ENCODE assay signal across 31 cellular contexts in genomic region chr9:95071925-95072324, GRCh38.
DNase-seq lines count a peak whose midpoint lies in the region; ATAC-seq, FAIRE-seq and TF ChIP-seq lines count a peak whose summit lies in the region.
"Had no signal": no experiment of that assay in that cellular context is flagged by ENCODE, and none has a peak within 500 bp of the region (broad histone marks: within the 10 kb centered on the region; RNA-seq: fewer than 3 reads in every experiment).

No MANE protein-coding gene starts in this region.

- H2AFZ ChIP-seq in smooth muscle cell (ENCODE audit: low read depth) (no peak overlapping the region), H9 (ENCODE audit: low read length) (no peak overlapping the region)
- H2AFZ ChIP-seq: PC-9 had no signal

- 61 to 72% methylated on average over 5 of the region's 5 CpGs for WGBS in heart right ventricle, 2 donors
- whole genome bisulfite sequencing in esophagus muscularis mucosa: 80% methylated on average over 2 of the region's 5 CpGs
- 81% methylated on average over 5 of the region's 5 CpGs for WGBS in smooth muscle cell (ENCODE audit: low lambda C conversion rate)
- no CpG with 5 or more reads among the region's 5 CpGs for WGBS in H9 (ENCODE audit: extremely low coverage, insufficient read length, low lambda C conversion rate)

- peaks cover 100% of the 10 kb centered on the region for H3K79me2 ChIP-seq in smooth muscle cell (ENCODE audit: low read depth)
- H3K79me2 ChIP-seq in H9 (ENCODE audit: insufficient read depth, low read length): no peaks in the 10 kb centered on the region

- H3K27me3 Mint-ChIP-seq in H9 (ENCODE audit: low read depth) (no peaks in the 10 kb centered on the region; the same call in 1 of the 2 replicates), T-cell (no peaks in the 10 kb centered on the region)
- H3K27me3 Mint-ChIP-seq: CD4-positive, alpha-beta T cell; stimulated activated naive CD8-positive, alpha-beta T cell treated with anti-CD3 and anti-CD28 coated beads, Interleukin-15, amount 100 ng/mL, for 72 hours had no signal

- H3K18ac ChIP-seq in H9 (ENCODE audit: insufficient read length, low read depth, low read length): no peak overlapping the region

- TF ChIP-seq CTCF in heart right ventricle (IDR thresholded peaks at IDR 0.05) (no peak), esophagus muscularis mucosa (IDR thresholded peaks at IDR 0.05) (no peak), smooth muscle cell (IDR thresholded peaks at IDR 0.05; ENCODE audit: borderline replicate concordance, insufficient read depth, poor library complexity, severe bottlenecking) (no peak), H9 (conservative IDR thresholded peaks at IDR 0.05) (no peak), uterus (IDR thresholded peaks at IDR 0.05) (no peak)

- no peak overlapping the region for H3K4me3 Mint-ChIP-seq in H9
- H3K4me3 Mint-ChIP-seq in T-cell: no peak overlapping the region
- H3K4me3 Mint-ChIP-seq: CD4-positive, alpha-beta T cell; neural crest cell; stimulated activated naive CD8-positive, alpha-beta T cell treated with anti-CD3 and anti-CD28 coated beads, Interleukin-15, amount 100 ng/mL, for 72 hours had no signal

- H2BK15ac ChIP-seq in H9 (ENCODE audit: low read depth, low read length): no peak overlapping the region

- no peaks in the 10 kb centered on the region for H3K79me1 ChIP-seq in H9 (ENCODE audit: insufficient read depth, low read depth, low read length, poor library complexity, severe bottlenecking)

- H3T11ph ChIP-seq in H9 (ENCODE audit: low read length): no peak overlapping the region

- H3K4me1 ChIP-seq in heart right ventricle (peaks cover 36 to 100% (median 96%) of the 10 kb centered on the region in 9 donors), esophagus muscularis mucosa (peaks cover 87 to 100% (median 99%) of the 10 kb centered on the region in 4 donors), smooth muscle cell (ENCODE audit: low read depth) (peaks cover 2% of the 10 kb centered on the region), H9 (ENCODE audit: insufficient read depth, low read length) (no peaks in the 10 kb centered on the region; the same call in 1 of the 2 replicates), uterus (peaks cover 20 to 23% of the 10 kb centered on the region in 2 donors)

- no peak overlapping the region for H3K4me3 ChIP-seq in heart right ventricle
- no peak overlapping the region for H3K4me3 ChIP-seq in esophagus muscularis mucosa
- H3K4me3 ChIP-seq in smooth muscle cell: no peak overlapping the region
- no peak overlapping the region for H3K4me3 ChIP-seq in uterus
- H3K4me3 ChIP-seq: pancreas, PC-9 had no signal

- H3K4me1 Mint-ChIP-seq in H9 (peaks cover 7 to 8% of the 10 kb centered on the region in 2 experiments), T-cell (no peaks in the 10 kb centered on the region)
- H3K4me1 Mint-ChIP-seq: stimulated activated naive CD8-positive, alpha-beta T cell treated with anti-CD3 and anti-CD28 coated beads, Interleukin-15, amount 100 ng/mL, for 72 hours had no signal

- no peaks in the 10 kb centered on the region for H3K9me3 Mint-ChIP-seq in H9
- H3K9me3 Mint-ChIP-seq in T-cell: no peaks in the 10 kb centered on the region
- H3K9me3 Mint-ChIP-seq: CD4-positive, alpha-beta T cell; neural crest cell; stimulated activated naive CD8-positive, alpha-beta T cell treated with anti-CD3 and anti-CD28 coated beads, Interleukin-15, amount 100 ng/mL, for 72 hours had no signal

- CTCF ChIA-PET in T-cell (lab: Charles Lee): no interaction called here

- no peak overlapping the region for H2AK5ac ChIP-seq in H9 (ENCODE audit: insufficient read length, low read length)

- TF ChIP-seq POLR2A in esophagus muscularis mucosa (IDR thresholded peaks at IDR 0.05; ENCODE audit: low read depth) (no peak), uterus (IDR thresholded peaks at IDR 0.05) (no peak)

- H3K4ac ChIP-seq in H9 (ENCODE audit: low read depth, low read length): no peak overlapping the region

- no peak overlapping the region for H2BK5ac ChIP-seq in H9 (ENCODE audit: insufficient read length, low read length)

- TF ChIP-seq EP300 in esophagus muscularis mucosa (IDR thresholded peaks at IDR 0.05): no peak

- H3K36me3 ChIP-seq in heart right ventricle (peaks cover 0 to 88% (median 12%) of the 10 kb centered on the region in 9 donors), esophagus muscularis mucosa (peaks cover 0 to 38% (median 26%) of the 10 kb centered on the region in 4 donors), smooth muscle cell (ENCODE audit: low read depth) (peaks cover 4% of the 10 kb centered on the region), uterus (no peaks in the 10 kb centered on the region)

- H3K4me2 ChIP-seq in smooth muscle cell (no peak overlapping the region), H9 (ENCODE audit: insufficient read depth, insufficient read length, low read length) (no peak overlapping the region)
- H3K4me2 ChIP-seq: PC-9 had no signal

- H3K27ac ChIP-seq in heart right ventricle: peak overlapping the region in 8 of 10 donors; percentile 2 to 51 (median 19)
- H3K27ac ChIP-seq in esophagus muscularis mucosa (replicated peaks in 1 of 4): peak overlapping the region; percentile 61 to 95 (median 86)
- H3K27ac ChIP-seq in smooth muscle cell (ENCODE audit: low read depth): peak overlapping the region; percentile 78
- H3K27ac ChIP-seq in H9 (ENCODE audit: insufficient read length, low read depth, low read length): no peak overlapping the region
- peak overlapping the region in 1 of 2 donors; percentile 96 for H3K27ac ChIP-seq in uterus

- H3K27ac Mint-ChIP-seq in H9: no peak overlapping the region
- no peak overlapping the region for H3K27ac Mint-ChIP-seq in T-cell
- H3K27ac Mint-ChIP-seq: CD4-positive, alpha-beta T cell had no signal

- H4K20me1 ChIP-seq in smooth muscle cell (ENCODE audit: low read depth) (peaks cover 100% of the 10 kb centered on the region), H9 (ENCODE audit: control insufficient read depth, insufficient read depth, insufficient read length) (no peaks in the 10 kb centered on the region)

- no peaks in the 10 kb centered on the region for H3K9me3 ChIP-seq in heart right ventricle
- no peaks in the 10 kb centered on the region for H3K9me3 ChIP-seq in esophagus muscularis mucosa
- H3K9me3 ChIP-seq in smooth muscle cell (replicated peaks; ENCODE audit: low read depth): no peaks in the 10 kb centered on the region
- no peaks in the 10 kb centered on the region for H3K9me3 ChIP-seq in H9 (ENCODE audit: control insufficient read depth, low read depth, low read length)
- no peaks in the 10 kb centered on the region for H3K9me3 ChIP-seq in uterus
- H3K9me3 ChIP-seq: pancreas had no signal

- H2BK20ac ChIP-seq in H9 (ENCODE audit: low read depth, low read length, poor library complexity, severe bottlenecking): no peak overlapping the region

- H4K8ac ChIP-seq in H9 (replicated peaks; ENCODE audit: insufficient read length, low read depth, low read length): no peak overlapping the region

- H3K14ac ChIP-seq in H9 (ENCODE audit: insufficient read depth, low read length): no peak overlapping the region

- no peaks in the 10 kb centered on the region for H3K23me2 ChIP-seq in H9 (ENCODE audit: insufficient read length, low read depth, low read length, poor library complexity, severe bottlenecking)

- H3F3A ChIP-seq in smooth muscle cell (ENCODE audit: low read depth): peaks cover 16% of the 10 kb centered on the region

- no peak overlapping the region for H2BK120ac ChIP-seq in H9 (ENCODE audit: low read depth, low read length, poor library complexity, severe bottlenecking)

- POLR2A ChIA-PET in T-cell (lab: Charles Lee): no interaction called here

- no peak overlapping the region for H3K9ac ChIP-seq in smooth muscle cell (ENCODE audit: low read depth)
- no peak overlapping the region for H3K9ac ChIP-seq in H9 (ENCODE audit: extremely low read depth, insufficient read length, low read length)

- DNase-seq in heart right ventricle (peak in 1 of 2 donors; percentile 3), Right ventricle myocardium inferior (ENCODE audit: missing footprints) (no peak), esophagus muscularis mucosa (ENCODE audit: extremely low spot score) (no peak), smooth muscle cell (lab: John Stamatoyannopoulos, UW; ENCODE audit: unreplicated experiment) (no peak), urothelium cell line (ENCODE audit: low spot score) (no peak), H9 (no peak), T-cell (no peak), uterus (no peak)
- DNase-seq: activated CD4-positive, alpha-beta T cell treated with anti-CD3 and anti-CD28 coated beads, Interleukin-2, amount 50 U/mL, for 48 hours; activated naive CD4-positive, alpha-beta T cell treated with Interleukin-2 at 50 U/mL for 16 hours; AML-193; CD4-positive, alpha-beta T cell; DND-41; effector memory CD4-positive, alpha-beta T cell; foreskin fibroblast; GF-D8; NCI-H1436 treated with DMSO at 0.1 percent for 48 hours; NCI-H2081 treated with DMSO at 0.1 percent for 48 hours; NCI-H345; PC-9; SHP77; stimulated activated CD4-positive, alpha-beta T cell treated with anti-CD3 and anti-CD28 coated beads, Interleukin-12 subunit alpha, Interleukin-12 subunit beta, amount 100 ng/mL, for 4 hours; stimulated activated CD4-positive, alpha-beta T cell treated with anti-CD3 and anti-CD28 coated beads, Interleukin-2, amount 100 ng/mL, for 48 hours; stimulated activated naive CD8-positive, alpha-beta T cell treated with anti-CD3 and anti-CD28 coated beads, Interleukin-15, amount 100 ng/mL, for 72 hours; T-helper 2 cell had no signal

- no peak overlapping the region for H4K5ac ChIP-seq in H9 (ENCODE audit: insufficient read length, low read depth, low read length)

- peaks cover 0 to 4% (median 3%) of the 10 kb centered on the region in 3 experiments; a peak in 2 of 7 replicates for H3K36me3 Mint-ChIP-seq in H9 (ENCODE audit: insufficient read depth in 1 of 3, low read depth in 3 of 3)
- peaks cover 19% of the 10 kb centered on the region for H3K36me3 Mint-ChIP-seq in T-cell

- no peak overlapping the region for H2BK12ac ChIP-seq in H9 (ENCODE audit: insufficient read length, low read depth, low read length)

- no peak overlapping the region for H3K23ac ChIP-seq in H9 (ENCODE audit: insufficient read length, low read depth, low read length)

- no peak overlapping the region for H3K56ac ChIP-seq in H9 (ENCODE audit: insufficient read length, low read depth, low read length)

- H3K27me3 ChIP-seq in heart right ventricle: no peaks in the 10 kb centered on the region
- no peaks in the 10 kb centered on the region for H3K27me3 ChIP-seq in esophagus muscularis mucosa
- no peaks in the 10 kb centered on the region for H3K27me3 ChIP-seq in smooth muscle cell (ENCODE audit: low read depth)
- H3K27me3 ChIP-seq in H9 (ENCODE audit: insufficient read depth, low read length): no peaks in the 10 kb centered on the region
- no peaks in the 10 kb centered on the region for H3K27me3 ChIP-seq in uterus
- H3K27me3 ChIP-seq: pancreas had no signal

- ATAC-seq in heart right ventricle: no peak
- no peak for ATAC-seq in Right ventricle myocardium inferior
- no peak for ATAC-seq in T-cell (replicated peaks in 1 of 4)
- ATAC-seq: left lobe of liver; pancreas; stimulated activated naive CD8-positive, alpha-beta T cell treated with anti-CD3 and anti-CD28 coated beads, Interleukin-15, amount 100 ng/mL, for 72 hours had no signal

- FAIRE-seq in urothelium cell line (lab: Jason Lieb, UNC): peak; percentile 63
- FAIRE-seq: A204.1, colon, D721Med, pancreas had no signal

- intact Hi-C loops in heart right ventricle (cut with DNase I) (loop anchor here in 1 of 10 donors (10.0 kb wide), 1 partner anchor 287 kb away; no protein-coding TSS in a partner anchor), Right ventricle myocardium inferior (cut with DNase I) (no loop called here), esophagus muscularis mucosa (cut with DNase I) (no loop called here), uterus (cut with DNase I; ENCODE audit: low total_unique reads) (no loop called here)

- H4K91ac ChIP-seq in H9 (ENCODE audit: insufficient read length, low read depth, low read length): no peak overlapping the region
